Comparison of ENCODE assay signal across 8 cellular contexts in genomic region chr11:68903631-68904457, GRCh38. TPM values are rescaled to one million over a fixed set of nuclear protein-coding genes. Genes with fewer than 3 reads are reported as not detected.
DNase-seq lines count a peak whose midpoint lies in the region; ATAC-seq and TF ChIP-seq lines count a peak whose summit lies in the region.

Gene IGHMBP2 (plus strand): TSS chr11:68903891. CDS start chr11:68903953, 62 bp downstream.
Gene MRPL21 (minus strand): TSS chr11:68903832. CDS start chr11:68903810, 22 bp downstream.

- intact Hi-C loops in natural killer cell (cut with micrococcal nuclease) = loop anchor here (1.0 to 5.0 kb wide), 2 partner anchors 65 to 183 kb away; no protein-coding TSS in a partner anchor

- ATAC-seq in GM21423 (IDR thresholded peaks at IDR 0.05; ENCODE audit: unreplicated experiment) = peak; percentile 76
- ATAC-seq in natural killer cell = peak; percentile 93 to 97 (median 97)

- TF ChIP-seq CTCF in natural killer cell (IDR thresholded peaks at IDR 0.05) = no peak

- peak within 1 kb of the TSS; percentile 93 to 98 for H3K27ac Mint-ChIP-seq in natural killer cell

- peak; percentile 94 for DNase-seq in D341Med (ENCODE audit: low spot score)
- peak; percentile 96 for DNase-seq in HuH-7.5 (ENCODE audit: low spot score)
- peak; percentile 86 for DNase-seq in RKO (ENCODE audit: low spot score)
- DNase-seq in activated T-helper 1 cell treated with anti-CD3 and anti-CD28 coated beads, Interleukin-2, amount 50 U/mL, for 16 hours (ENCODE audit: low read depth in 1 of 2, low spot score in 1 of 2) = peak; percentile 66 to 75
- DNase-seq in fibroblast of peridontal ligament (ENCODE audit: extremely low read depth) = peak; percentile 79
- peak; percentile 88 for DNase-seq in natural killer cell
- peak; percentile 74 for DNase-seq in stimulated activated naive CD4-positive, alpha-beta T cell treated with Interleukin-2 at 50 U/mL for 16 hours (lab: John Stamatoyannopoulos, UW)

- H3K9me3 Mint-ChIP-seq in natural killer cell = no peaks in the 10 kb centered on the region

- H3K4me1 Mint-ChIP-seq in natural killer cell = peaks cover 37 to 57% of the 10 kb centered on the region in 2 donors

- H3K27me3 Mint-ChIP-seq in natural killer cell (ENCODE audit: low read depth in 2 of 2) = no peaks in the 10 kb centered on the region

- H3K4me3 Mint-ChIP-seq in natural killer cell = peak within 1 kb of the TSS; percentile 99

- no peaks in the 10 kb centered on the region for H3K36me3 Mint-ChIP-seq in natural killer cell

RNA-seq across cellular contexts. Expression of gene IGHMBP2, which starts in this region (rescaled TPM):
- 10 to 100 TPM; 31.5 to 52.3 (median 48.5) TPM for total RNA-seq in natural killer cell

RNA-seq across cellular contexts. Expression of gene MRPL21, which starts in this region (rescaled TPM):
- 10 to 100 TPM; 39.0 to 47.4 (median 40.3) TPM for total RNA-seq in natural killer cell

Comparison
In these comparisons a context has a peak if more than half of its experiments do, and no peak if none do; other contexts are left out.
1. Peak in every context shown above with its lines: DNase-seq and ATAC-seq.